ENCODE assay signal across 21 cellular contexts in genomic region chr5:156438076-156438475, GRCh38.
DNase-seq lines count a peak whose midpoint lies in the region.
"Had no signal": no experiment of that assay in that cellular context is flagged by ENCODE, and none has a peak within 500 bp of the region (broad histone marks: within the 10 kb centered on the region; RNA-seq: fewer than 3 reads in every experiment).

No MANE protein-coding gene starts in this region.

- no peaks in the 10 kb centered on the region for H3K36me3 Mint-ChIP-seq in activated naive CD4-positive, alpha-beta T cell treated with anti-CD3 and anti-CD28 coated beads, Interleukin-2, amount 10 ng/mL, durations not matched to agents 7 days and 5 days
- H3K36me3 Mint-ChIP-seq: T-cell had no signal

- peaks cover 3% of the 10 kb centered on the region for H3K27me3 Mint-ChIP-seq in activated naive CD4-positive, alpha-beta T cell treated with anti-CD3 and anti-CD28 coated beads, Interleukin-2, amount 10 ng/mL, durations not matched to agents 7 days and 5 days

- in situ Hi-C loops in G401 (cut with HindIII; ENCODE audit: low sequenced_read_pairs), result no loop called here

- H3K27ac Mint-ChIP-seq in activated naive CD4-positive, alpha-beta T cell treated with anti-CD3 and anti-CD28 coated beads, Interleukin-2, amount 10 ng/mL, durations not matched to agents 7 days and 5 days, result no peak overlapping the region
- H3K27ac Mint-ChIP-seq: CD4-positive, alpha-beta T cell; T-cell had no signal

- no peaks in the 10 kb centered on the region for H3K9me3 Mint-ChIP-seq in activated naive CD4-positive, alpha-beta T cell treated with anti-CD3 and anti-CD28 coated beads, Interleukin-2, amount 10 ng/mL, durations not matched to agents 7 days and 5 days
- H3K9me3 Mint-ChIP-seq: CD4-positive, alpha-beta T cell; T-cell had no signal

- no peak overlapping the region for H3K4me3 Mint-ChIP-seq in activated naive CD4-positive, alpha-beta T cell treated with anti-CD3 and anti-CD28 coated beads, Interleukin-2, amount 10 ng/mL, durations not matched to agents 7 days and 5 days
- H3K4me3 Mint-ChIP-seq: CD4-positive, alpha-beta T cell; T-cell had no signal

- CTCF ChIA-PET in activated naive CD4-positive, alpha-beta T cell treated with anti-CD3 and anti-CD28 coated beads, Interleukin-2, amount 10 ng/mL, durations not matched to agents 7 days and 5 days (lab: Charles Lee), result no interaction called here

- no peaks in the 10 kb centered on the region for H3K4me1 Mint-ChIP-seq in activated naive CD4-positive, alpha-beta T cell treated with anti-CD3 and anti-CD28 coated beads, Interleukin-2, amount 10 ng/mL, durations not matched to agents 7 days and 5 days
- H3K4me1 Mint-ChIP-seq: T-cell had no signal

- DNase-seq in DMS 273 (lab: John Stamatoyannopoulos, UW; ENCODE audit: unreplicated experiment) (peak; percentile 65), G401 (ENCODE audit: low spot score) (peak; percentile 78), NCI-H446 (lab: John Stamatoyannopoulos, UW) (peak; percentile 13 to 52), cerebellar cortex (ENCODE audit: low spot score) (peak; percentile 73), SK-N-DZ (ENCODE audit: low spot score) (no peak), HCEC 1CT (no peak)
- DNase-seq in activated naive CD4-positive, alpha-beta T cell treated with anti-CD3 and anti-CD28 coated beads, Interleukin-2, amount 10 ng/mL, durations not matched to agents 7 days and 5 days, result no peak
- DNase-seq: AML-193; CD4-positive, alpha-beta T cell; COR-L47; DMS79; EL; GF-D8; NCI-H1105; NCI-H1436 treated with DMSO at 0.1 percent for 48 hours; NCI-H2029; NCI-H748 treated with DMSO at 0.1 percent for 48 hours; NK-92 treated with Interleukin-12 subunit alpha and Interleukin-12 subunit beta, amount 100 ng/mL, for 24 hours; PC-3; Right ventricle myocardium superior; T-cell had no signal

Comparison
In these comparisons a context has a peak if more than half of its experiments do, and no peak if none do; other contexts are left out.
1. DNase-seq: peak in DMS 273 (single experiment), G401 (single experiment), NCI-H446 (2 of 2) and cerebellar cortex (single experiment); none in SK-N-DZ (single experiment), HCEC 1CT (single experiment) and activated naive CD4-positive, alpha-beta T cell treated with anti-CD3 and anti-CD28 coated beads, Interleukin-2, amount 10 ng/mL, durations not matched to agents 7 days and 5 days (single experiment).